In genomic region chr16:49277386-49277742, GRCh38 we compare ENCODE assay signal across 19 cellular contexts. TPM values are rescaled to one million over a fixed set of nuclear protein-coding genes. Genes with fewer than 3 reads are reported as not detected.
"Had no signal": no experiment of that assay in that cellular context is flagged by ENCODE, and none has a peak within 500 bp of the region (broad histone marks: within the 10 kb centered on the region; RNA-seq: fewer than 3 reads in every experiment).

No MANE protein-coding gene starts in this region.

- H3K36me3 ChIP-seq: left lung, pancreas, WERI-Rb-1 had no signal

- H3K9me3 ChIP-seq: body of pancreas, left lung, pancreas had no signal

- DNase-seq: activated CD4-positive, alpha-beta T cell treated with anti-CD3 and anti-CD28 coated beads for 4 hours; activated CD8-positive, alpha-beta T cell treated with anti-CD3 and anti-CD28 coated beads, Interleukin-2, amount 10 ng/mL, durations not matched to agents 7 days and 5 days; activated naive CD4-positive, alpha-beta T cell treated with Interleukin-2 at 50 U/mL for 16 hours; activated naive CD8-positive, alpha-beta T cell treated with anti-CD3 and anti-CD28 coated beads, Interleukin-2, amount 50 U/mL, for 24 hours; body of pancreas; dermis blood vessel endothelial cell; erythroblast; hypothalamus; mesenchymal stem cell; stimulated activated CD4-positive, alpha-beta T cell treated with anti-CD3 and anti-CD28 coated beads, Interleukin-15, amount 100 ng/mL, for 24 hours; stimulated activated CD4-positive, alpha-beta T cell treated with anti-CD3 and anti-CD28 coated beads, Interleukin-4, amount 100 ng/mL, for 24 hours; T-helper 1 cell; WERI-Rb-1 had no signal

- H3K9me3 Mint-ChIP-seq: activated naive CD8-positive, alpha-beta T cell treated with anti-CD3 and anti-CD28 coated beads, Interleukin-2, amount 50 U/mL, for 24 hours; neural crest cell; stimulated activated naive CD8-positive, alpha-beta T cell treated with anti-CD3 and anti-CD28 coated beads, Interleukin-15, Interleukin-2, amounts not matched to agents 100 ng/mL and 50 ng/mL, for 24 hours had no signal

- ATAC-seq: activated CD8-positive, alpha-beta T cell treated with anti-CD3 and anti-CD28 coated beads, Interleukin-2, amount 10 ng/mL, durations not matched to agents 7 days and 5 days; activated naive CD8-positive, alpha-beta T cell treated with anti-CD3 and anti-CD28 coated beads, Interleukin-2, amount 50 U/mL, for 24 hours; body of pancreas; left lung; pancreas had no signal

- H3K27ac Mint-ChIP-seq: activated CD8-positive, alpha-beta T cell treated with anti-CD3 and anti-CD28 coated beads, Interleukin-2, amount 10 ng/mL, durations not matched to agents 7 days and 5 days; activated naive CD8-positive, alpha-beta T cell treated with anti-CD3 and anti-CD28 coated beads, Interleukin-2, amount 50 U/mL, for 24 hours; stimulated activated naive CD8-positive, alpha-beta T cell treated with anti-CD3 and anti-CD28 coated beads, Interleukin-15, Interleukin-2, amounts not matched to agents 100 ng/mL and 50 ng/mL, for 24 hours had no signal

- H3K27ac ChIP-seq: body of pancreas, left lung, pancreas, WERI-Rb-1 had no signal

- H3K4me3 Mint-ChIP-seq: activated CD8-positive, alpha-beta T cell treated with anti-CD3 and anti-CD28 coated beads, Interleukin-2, amount 10 ng/mL, durations not matched to agents 7 days and 5 days; activated naive CD8-positive, alpha-beta T cell treated with anti-CD3 and anti-CD28 coated beads, Interleukin-2, amount 50 U/mL, for 24 hours; stimulated activated naive CD8-positive, alpha-beta T cell treated with anti-CD3 and anti-CD28 coated beads, Interleukin-15, Interleukin-2, amounts not matched to agents 100 ng/mL and 50 ng/mL, for 24 hours had no signal

- H3K4me3 ChIP-seq: body of pancreas, left lung, pancreas had no signal

RNA-seq across cellular contexts. Expression of gene CBLN1, which starts 4.3 kb away (rescaled TPM):
- total RNA-seq: activated CD8-positive, alpha-beta T cell treated with anti-CD3 and anti-CD28 coated beads, Interleukin-2, amount 10 ng/mL, durations not matched to agents 7 days and 5 days; dermis blood vessel endothelial cell; left lung; renal cortical epithelial cell; skeletal muscle tissue had no signal
